In the genomic region with DNA sequence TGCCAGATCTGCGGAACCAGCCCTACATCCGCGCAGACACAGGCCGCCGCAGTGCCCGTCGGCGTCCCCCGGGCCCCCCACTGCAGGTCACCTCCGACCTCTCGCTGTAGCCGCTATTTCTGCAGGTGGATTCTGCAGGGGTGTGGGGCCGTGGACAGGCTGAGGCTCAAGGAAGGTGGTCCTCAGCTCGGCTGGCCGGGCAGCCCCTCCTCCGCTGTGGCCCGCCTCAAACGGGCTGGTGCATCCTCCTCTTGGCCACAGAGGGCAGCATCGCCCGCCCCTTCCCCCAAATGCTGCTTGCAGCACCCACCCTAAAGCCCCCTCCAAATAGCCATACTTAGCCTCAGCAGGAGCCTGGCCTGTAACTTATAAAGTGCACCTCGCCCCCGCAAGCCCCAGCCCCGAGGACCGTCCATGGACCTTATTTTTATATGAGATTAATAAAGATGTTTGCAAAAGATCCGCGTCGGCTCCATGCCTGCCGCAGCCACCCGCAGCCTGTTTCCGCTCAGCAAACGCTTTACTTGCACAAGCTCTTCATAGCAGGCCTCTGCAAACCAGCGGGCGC, we compare ENCODE assay signal across 8 cellular contexts.
DNase-seq lines count a peak whose midpoint lies in the region; ATAC-seq lines count a peak whose summit lies in the region.

No MANE protein-coding gene starts in this region.

- H3K4me1 ChIP-seq in stomach smooth muscle (ENCODE audit: control insufficient read depth, insufficient read depth, low read length), result peaks cover 19% of the 10 kb centered on the region

- DNase-seq in DMS53 (lab: John Stamatoyannopoulos, UW) (peak; percentile 77), DMS53 treated with DMSO at 0.1 percent for 48 hours (lab: John Stamatoyannopoulos, UW; ENCODE audit: unreplicated experiment) (no peak), NCI-H2196 treated with DMSO at 0.1 percent for 48 hours (lab: John Stamatoyannopoulos, UW; ENCODE audit: unreplicated experiment) (peak; percentile 28), astrocyte of the hippocampus (ENCODE audit: low read depth, low spot score) (peak; percentile 59), islet precursor cell (peak; percentile 89), LoVo (ENCODE audit: low spot score) (no peak)

- H3K27me3 ChIP-seq in stomach smooth muscle (ENCODE audit: control insufficient read depth in 1 of 2, insufficient read depth in 2 of 2, low read length in 2 of 2), result no peaks in the 10 kb centered on the region

- no peaks in the 10 kb centered on the region for H3K36me3 ChIP-seq in stomach smooth muscle (ENCODE audit: control insufficient read depth in 2 of 2, insufficient read depth in 2 of 2, low read length in 2 of 2)

- no peaks in the 10 kb centered on the region for H3K9me3 ChIP-seq in stomach smooth muscle (ENCODE audit: control insufficient read depth in 2 of 2, low read length in 2 of 2)

- peak overlapping the region; percentile 24 for H3K27ac ChIP-seq in stomach smooth muscle (ENCODE audit: low read length)

- H3K4me3 ChIP-seq in stomach smooth muscle (ENCODE audit: low read length in 2 of 2), result peak overlapping the region; percentile 62 to 76

- H3K9ac ChIP-seq in stomach smooth muscle (ENCODE audit: low read length in 2 of 2), result peak overlapping the region; percentile 33 to 55

- no peak for ATAC-seq in GM21786 (IDR thresholded peaks at IDR 0.05; ENCODE audit: unreplicated experiment)

Comparison
In these comparisons a context has a peak if more than half of its experiments do, and no peak if none do; other contexts are left out.
1. DNase-seq: peak in DMS53 (single experiment), NCI-H2196 treated with DMSO at 0.1 percent for 48 hours (single experiment), astrocyte of the hippocampus (single experiment) and islet precursor cell (single experiment); none in DMS53 treated with DMSO at 0.1 percent for 48 hours (single experiment) and LoVo (single experiment).